In the genomic region with DNA sequence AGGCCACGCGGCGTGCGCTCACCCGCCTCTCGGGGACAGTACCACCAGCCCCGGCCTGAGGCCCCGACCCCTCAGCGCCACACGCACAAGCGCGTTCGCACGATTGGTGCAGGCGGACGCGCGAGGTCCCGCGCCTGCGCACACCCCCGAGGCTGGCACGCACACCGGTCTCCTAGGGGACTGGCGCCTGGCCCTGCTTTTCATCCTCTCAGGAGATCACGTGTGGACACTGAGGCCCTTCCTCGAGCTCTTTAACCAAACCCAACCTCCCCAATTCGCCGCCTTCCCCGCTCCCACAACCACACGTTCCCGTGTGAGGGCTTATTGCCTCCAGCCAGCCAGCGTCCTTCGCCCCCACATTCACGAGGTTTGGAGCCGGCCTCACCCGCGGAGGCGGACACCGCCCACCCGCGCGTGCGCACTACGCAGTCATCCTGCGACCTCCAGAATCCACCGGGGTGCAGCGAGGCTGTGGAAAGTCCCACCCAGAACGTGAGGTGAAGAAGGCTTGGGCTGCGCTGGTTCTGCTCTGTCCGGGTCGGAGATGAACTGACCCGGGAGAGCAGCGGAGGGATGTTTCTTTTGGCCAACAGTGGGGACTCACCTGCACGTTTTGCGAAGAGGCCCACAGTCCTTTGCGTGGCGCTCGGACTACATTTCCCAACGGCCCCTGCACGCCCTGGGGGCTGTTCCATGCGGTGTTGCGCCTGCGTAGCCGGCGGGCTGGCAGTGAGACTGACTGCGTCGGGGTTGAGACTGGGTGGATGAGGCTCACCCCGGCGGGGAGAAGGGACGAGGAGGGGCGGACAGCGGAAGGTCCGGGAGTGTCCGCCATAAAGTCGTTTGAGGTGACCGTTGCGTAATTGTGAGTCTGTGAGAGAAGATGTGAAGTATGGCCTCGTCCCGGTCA, we compare ENCODE assay signal across 1 cellular context.
TF ChIP-seq lines count a peak whose summit lies in the region.

No MANE protein-coding gene starts in this region.

TF ChIP-seq in WTC11, 78 proteins besides CTCF, POLR2A, EP300 and RAD21 (continued from another document and continues in another):
- TF ChIP-seq, protein P1, sequence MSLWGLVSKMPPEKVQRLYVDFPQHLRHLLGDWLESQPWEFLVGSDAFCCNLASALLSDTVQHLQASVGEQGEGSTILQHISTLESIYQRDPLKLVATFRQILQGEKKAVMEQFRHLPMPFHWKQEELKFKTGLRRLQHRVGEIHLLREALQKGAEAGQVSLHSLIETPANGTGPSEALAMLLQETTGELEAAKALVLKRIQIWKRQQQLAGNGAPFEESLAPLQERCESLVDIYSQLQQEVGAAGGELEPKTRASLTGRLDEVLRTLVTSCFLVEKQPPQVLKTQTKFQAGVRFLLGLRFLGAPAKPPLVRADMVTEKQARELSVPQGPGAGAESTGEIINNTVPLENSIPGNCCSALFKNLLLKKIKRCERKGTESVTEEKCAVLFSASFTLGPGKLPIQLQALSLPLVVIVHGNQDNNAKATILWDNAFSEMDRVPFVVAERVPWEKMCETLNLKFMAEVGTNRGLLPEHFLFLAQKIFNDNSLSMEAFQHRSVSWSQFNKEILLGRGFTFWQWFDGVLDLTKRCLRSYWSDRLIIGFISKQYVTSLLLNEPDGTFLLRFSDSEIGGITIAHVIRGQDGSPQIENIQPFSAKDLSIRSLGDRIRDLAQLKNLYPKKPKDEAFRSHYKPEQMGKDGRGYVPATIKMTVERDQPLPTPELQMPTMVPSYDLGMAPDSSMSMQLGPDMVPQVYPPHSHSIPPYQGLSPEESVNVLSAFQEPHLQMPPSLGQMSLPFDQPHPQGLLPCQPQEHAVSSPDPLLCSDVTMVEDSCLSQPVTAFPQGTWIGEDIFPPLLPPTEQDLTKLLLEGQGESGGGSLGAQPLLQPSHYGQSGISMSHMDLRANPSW (CRISPR knock-in tag; conservative IDR thresholded peaks at IDR 0.05; ENCODE audit: low read depth), result no peak
- TF ChIP-seq JUN (CRISPR knock-in tag; IDR thresholded peaks at IDR 0.05) (no peak; the same call in 1 of the 2 replicates), SOX15 (CRISPR knock-in tag; IDR thresholded peaks at IDR 0.05) (no peak), ERG (CRISPR knock-in tag; IDR thresholded peaks at IDR 0.05) (no peak), GRHL2 (CRISPR knock-in tag; IDR thresholded peaks at IDR 0.05; ENCODE audit: insufficient replicate concordance, severe bottlenecking) (no peak), FOXP1 (CRISPR knock-in tag; IDR thresholded peaks at IDR 0.05; ENCODE audit: borderline replicate concordance) (no peak), CREB1 (CRISPR knock-in tag; IDR thresholded peaks at IDR 0.05) (no peak), TEAD1 (CRISPR knock-in tag; IDR thresholded peaks at IDR 0.05) (peak; percentile 21; the same call in 1 of the 2 replicates), NFYB (CRISPR knock-in tag; conservative IDR thresholded peaks at IDR 0.05; ENCODE audit: low read depth) (no peak), MYBL2 (CRISPR knock-in tag; IDR thresholded peaks at IDR 0.05) (no peak; the same call in 1 of the 2 replicates), EMX1 (CRISPR knock-in tag; IDR thresholded peaks at IDR 0.05) (no peak), TCF7 (CRISPR knock-in tag; IDR thresholded peaks at IDR 0.05; ENCODE audit: low read depth) (no peak), ZNF671 (CRISPR knock-in tag; IDR thresholded peaks at IDR 0.05) (no peak), ZNF121 (CRISPR knock-in tag; IDR thresholded peaks at IDR 0.05) (no peak), CBFB (CRISPR knock-in tag; IDR thresholded peaks at IDR 0.05; ENCODE audit: low read depth) (no peak; the same call in 1 of the 2 replicates), ZSCAN18 (CRISPR knock-in tag; IDR thresholded peaks at IDR 0.05) (no peak), E2F1 (CRISPR knock-in tag; IDR thresholded peaks at IDR 0.05) (no peak), FOXK1 (CRISPR knock-in tag; IDR thresholded peaks at IDR 0.05) (peak; percentile 93; the same call in 1 of the 2 replicates), TEAD4 (CRISPR knock-in tag; IDR thresholded peaks at IDR 0.05) (no peak), NFATC4 (CRISPR knock-in tag; IDR thresholded peaks at IDR 0.05) (no peak), RELA (CRISPR knock-in tag; IDR thresholded peaks at IDR 0.05; ENCODE audit: borderline replicate concordance) (no peak), AFF4 (CRISPR knock-in tag; IDR thresholded peaks at IDR 0.05; ENCODE audit: borderline replicate concordance) (no peak), ESRRA (CRISPR knock-in tag; IDR thresholded peaks at IDR 0.05; ENCODE audit: borderline replicate concordance) (no peak), ZNF281 (CRISPR knock-in tag; IDR thresholded peaks at IDR 0.05) (no peak), HMGA2 (CRISPR knock-in tag; IDR thresholded peaks at IDR 0.05) (no peak), OVOL2 (CRISPR knock-in tag; IDR thresholded peaks at IDR 0.05; ENCODE audit: borderline replicate concordance) (no peak), MXD4 (CRISPR knock-in tag; IDR thresholded peaks at IDR 0.05; ENCODE audit: borderline replicate concordance) (no peak), ATF3 (CRISPR knock-in tag; conservative IDR thresholded peaks at IDR 0.05) (no peak), ZNF219 (CRISPR knock-in tag; IDR thresholded peaks at IDR 0.05; ENCODE audit: borderline replicate concordance) (no peak)
- TF ChIP-seq, protein P2, sequence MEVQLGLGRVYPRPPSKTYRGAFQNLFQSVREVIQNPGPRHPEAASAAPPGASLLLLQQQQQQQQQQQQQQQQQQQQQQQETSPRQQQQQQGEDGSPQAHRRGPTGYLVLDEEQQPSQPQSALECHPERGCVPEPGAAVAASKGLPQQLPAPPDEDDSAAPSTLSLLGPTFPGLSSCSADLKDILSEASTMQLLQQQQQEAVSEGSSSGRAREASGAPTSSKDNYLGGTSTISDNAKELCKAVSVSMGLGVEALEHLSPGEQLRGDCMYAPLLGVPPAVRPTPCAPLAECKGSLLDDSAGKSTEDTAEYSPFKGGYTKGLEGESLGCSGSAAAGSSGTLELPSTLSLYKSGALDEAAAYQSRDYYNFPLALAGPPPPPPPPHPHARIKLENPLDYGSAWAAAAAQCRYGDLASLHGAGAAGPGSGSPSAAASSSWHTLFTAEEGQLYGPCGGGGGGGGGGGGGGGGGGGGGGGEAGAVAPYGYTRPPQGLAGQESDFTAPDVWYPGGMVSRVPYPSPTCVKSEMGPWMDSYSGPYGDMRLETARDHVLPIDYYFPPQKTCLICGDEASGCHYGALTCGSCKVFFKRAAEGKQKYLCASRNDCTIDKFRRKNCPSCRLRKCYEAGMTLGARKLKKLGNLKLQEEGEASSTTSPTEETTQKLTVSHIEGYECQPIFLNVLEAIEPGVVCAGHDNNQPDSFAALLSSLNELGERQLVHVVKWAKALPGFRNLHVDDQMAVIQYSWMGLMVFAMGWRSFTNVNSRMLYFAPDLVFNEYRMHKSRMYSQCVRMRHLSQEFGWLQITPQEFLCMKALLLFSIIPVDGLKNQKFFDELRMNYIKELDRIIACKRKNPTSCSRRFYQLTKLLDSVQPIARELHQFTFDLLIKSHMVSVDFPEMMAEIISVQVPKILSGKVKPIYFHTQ (CRISPR knock-in tag; IDR thresholded peaks at IDR 0.05), result no peak
- TF ChIP-seq, protein P3, sequence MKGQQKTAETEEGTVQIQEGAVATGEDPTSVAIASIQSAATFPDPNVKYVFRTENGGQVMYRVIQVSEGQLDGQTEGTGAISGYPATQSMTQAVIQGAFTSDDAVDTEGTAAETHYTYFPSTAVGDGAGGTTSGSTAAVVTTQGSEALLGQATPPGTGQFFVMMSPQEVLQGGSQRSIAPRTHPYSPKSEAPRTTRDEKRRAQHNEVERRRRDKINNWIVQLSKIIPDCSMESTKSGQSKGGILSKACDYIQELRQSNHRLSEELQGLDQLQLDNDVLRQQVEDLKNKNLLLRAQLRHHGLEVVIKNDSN (CRISPR knock-in tag; IDR thresholded peaks at IDR 0.05), result peak; percentile 76
- TF ChIP-seq, protein P4, sequence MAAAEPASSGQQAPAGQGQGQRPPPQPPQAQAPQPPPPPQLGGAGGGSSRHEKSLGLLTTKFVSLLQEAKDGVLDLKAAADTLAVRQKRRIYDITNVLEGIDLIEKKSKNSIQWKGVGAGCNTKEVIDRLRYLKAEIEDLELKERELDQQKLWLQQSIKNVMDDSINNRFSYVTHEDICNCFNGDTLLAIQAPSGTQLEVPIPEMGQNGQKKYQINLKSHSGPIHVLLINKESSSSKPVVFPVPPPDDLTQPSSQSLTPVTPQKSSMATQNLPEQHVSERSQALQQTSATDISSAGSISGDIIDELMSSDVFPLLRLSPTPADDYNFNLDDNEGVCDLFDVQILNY (CRISPR knock-in tag; IDR thresholded peaks at IDR 0.05), result no peak
- TF ChIP-seq, protein P5, sequence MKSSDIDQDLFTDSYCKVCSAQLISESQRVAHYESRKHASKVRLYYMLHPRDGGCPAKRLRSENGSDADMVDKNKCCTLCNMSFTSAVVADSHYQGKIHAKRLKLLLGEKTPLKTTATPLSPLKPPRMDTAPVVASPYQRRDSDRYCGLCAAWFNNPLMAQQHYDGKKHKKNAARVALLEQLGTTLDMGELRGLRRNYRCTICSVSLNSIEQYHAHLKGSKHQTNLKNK (CRISPR knock-in tag; IDR thresholded peaks at IDR 0.05), result no peak
